18 cellular contexts compared by ENCODE assay signal in the genomic region with DNA sequence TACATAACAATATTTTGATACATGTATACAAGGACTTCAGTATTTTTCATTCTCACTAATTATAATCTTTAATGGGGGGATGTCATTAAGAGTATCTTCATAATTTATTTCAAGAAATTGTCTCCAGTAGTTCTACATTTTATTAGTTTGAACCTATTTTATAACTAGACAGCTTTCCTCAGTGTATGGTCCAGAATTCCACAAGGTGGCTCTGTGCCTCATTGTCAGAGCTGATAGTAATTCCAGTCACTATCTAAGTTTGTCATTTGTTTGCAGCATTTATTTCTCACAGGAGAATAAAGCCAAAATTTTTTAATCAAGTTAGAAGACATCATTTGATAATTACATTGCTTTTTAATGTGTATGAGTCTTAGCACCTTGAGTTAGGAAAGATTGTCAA.
A peak's percentile ranks its signal among the peaks of the same experiment; 100 is the strongest.
DNase-seq lines count a peak whose midpoint lies in the region; ATAC-seq and TF ChIP-seq lines count a peak whose summit lies in the region.
"Had no signal": no experiment of that assay in that cellular context is flagged by ENCODE, and none has a peak within 500 bp of the region (broad histone marks: within the 10 kb centered on the region; RNA-seq: fewer than 3 reads in every experiment).

No MANE protein-coding gene starts in this region.

- ATAC-seq in SK-N-SH treated with all-trans-retinoic acid at 6 μM for 48 hours (no peak), HG02571 (IDR thresholded peaks at IDR 0.05; ENCODE audit: unreplicated experiment) (no peak), WTC11 (no peak)
- ATAC-seq: activated naive CD8-positive, alpha-beta T cell treated with anti-CD3 and anti-CD28 coated beads, Interleukin-2, amount 50 U/mL, for 24 hours; natural killer cell treated with Interleukin-12 subunit alpha and Interleukin-12 subunit beta and Interleukin-15 and Interleukin-18, amount 100 ng/mL, for 72 hours; right cardiac atrium; stimulated activated naive CD8-positive, alpha-beta T cell treated with anti-CD3 and anti-CD28 coated beads, Interleukin-15, Interleukin-2, amounts not matched to agents 100 U/mL and 50 U/mL, for 24 hours had no signal

- H3F3A ChIP-seq in SK-N-SH (replicated peaks; ENCODE audit: insufficient read depth) = no peaks in the 10 kb centered on the region

- H3K9me2 ChIP-seq in SK-N-SH = no peaks in the 10 kb centered on the region
- H3K9me2 ChIP-seq in OCI-LY7 (ENCODE audit: insufficient read depth, low read length) = no peaks in the 10 kb centered on the region

- TF ChIP-seq RAD21 in SK-N-SH (IDR thresholded peaks at IDR 0.05; ENCODE audit: low read length) = peak; percentile 47

- no peak overlapping the region for H3K4me3 ChIP-seq in SK-N-SH (ENCODE audit: low read depth in 2 of 2, low read length in 1 of 2)
- no peak overlapping the region for H3K4me3 ChIP-seq in OCI-LY7 (ENCODE audit: low read depth, low read length, poor library complexity, severe bottlenecking)
- H3K4me3 ChIP-seq in Peyer's patch = no peak overlapping the region
- no peak overlapping the region for H3K4me3 ChIP-seq in ovary
- H3K4me3 ChIP-seq: upper lobe of left lung had no signal

- peaks cover 4% of the 10 kb centered on the region; the same call in 1 of the 2 replicates for H3K4me1 Mint-ChIP-seq in WTC11
- H3K4me1 Mint-ChIP-seq: activated B cell treated with CpG ODN at 0.5 μM for 24 hours; activated naive CD8-positive, alpha-beta T cell treated with anti-CD3 and anti-CD28 coated beads, Interleukin-2, amount 50 U/mL, for 24 hours had no signal

- POLR2A ChIA-PET in SK-N-SH (lab: Yijun Ruan, JAX) (no interaction called here), OCI-LY7 (lab: Charles Lee) (interaction anchor here (0.6 kb wide), 1 partner anchor 22 kb away, joined by 3 read pairs; no protein-coding TSS in a partner anchor), WTC11 (lab: Charles Lee) (no interaction called here)

- no peaks in the 10 kb centered on the region for H3K27me3 Mint-ChIP-seq in WTC11 (ENCODE audit: low read depth)
- H3K27me3 Mint-ChIP-seq: activated B cell treated with CpG ODN at 0.5 μM for 24 hours; activated naive CD8-positive, alpha-beta T cell treated with anti-CD3 and anti-CD28 coated beads, Interleukin-2, amount 50 U/mL, for 24 hours; natural killer cell treated with Interleukin-12 subunit alpha and Interleukin-12 subunit beta and Interleukin-15 and Interleukin-18, amount 100 ng/mL, for 72 hours had no signal

- no peaks in the 10 kb centered on the region for H3K79me2 ChIP-seq in SK-N-SH (ENCODE audit: insufficient read depth)
- no peaks in the 10 kb centered on the region for H3K79me2 ChIP-seq in OCI-LY7 (ENCODE audit: insufficient read depth, low read depth, low read length)

- H3K27me3 ChIP-seq in SK-N-SH (ENCODE audit: insufficient read depth) (no peaks in the 10 kb centered on the region), Peyer's patch (no peaks in the 10 kb centered on the region), ovary (no peaks in the 10 kb centered on the region)
- H3K27me3 ChIP-seq: upper lobe of left lung had no signal

- TF ChIP-seq CTCF in SK-N-SH (IDR thresholded peaks at IDR 0.05) (peak; percentile 45), OCI-LY7 (conservative IDR thresholded peaks at IDR 0.05; ENCODE audit: low read length) (0 out of 2 replicates have a peak, but pooled peaks have one; percentile 23), Peyer's patch (IDR thresholded peaks at IDR 0.05) (no peak), ovary (IDR thresholded peaks at IDR 0.05) (no peak), WTC11 (IDR thresholded peaks at IDR 0.05) (no peak)

- H3K4me2 ChIP-seq in SK-N-SH (no peak overlapping the region), OCI-LY7 (ENCODE audit: low read length) (no peak overlapping the region)

- H3K36me3 Mint-ChIP-seq in WTC11 = peaks cover 6% of the 10 kb centered on the region

- H3K36me3 ChIP-seq in SK-N-SH (replicated peaks in 1 of 2; ENCODE audit: control insufficient read depth in 1 of 2, insufficient read depth in 2 of 2, low read length in 1 of 2) (no peaks in the 10 kb centered on the region), OCI-LY7 (ENCODE audit: insufficient read depth, low read length) (no peaks in the 10 kb centered on the region), Peyer's patch (no peaks in the 10 kb centered on the region), ovary (no peaks in the 10 kb centered on the region)
- H3K36me3 ChIP-seq: upper lobe of left lung had no signal

- CTCF ChIA-PET in SK-N-SH (lab: Yijun Ruan, JAX) = interaction anchor here (1.1 to 1.2 kb wide), 2 partner anchors 16 to 673 kb away, joined by 4 read pairs; no protein-coding TSS in a partner anchor
- CTCF ChIA-PET in OCI-LY7 (lab: Charles Lee; ENCODE audit: unreplicated experiment) = no interaction called here
- CTCF ChIA-PET in WTC11 (lab: Charles Lee) = no interaction called here

- TF ChIP-seq EP300 in SK-N-SH (IDR thresholded peaks at IDR 0.05; ENCODE audit: borderline replicate concordance in 1 of 2, low read depth in 1 of 2, low read length in 1 of 2) (no peak), ovary (IDR thresholded peaks at IDR 0.05) (no peak)

- no peak overlapping the region for H3K9ac ChIP-seq in SK-N-SH

- no TSS peak for BruUV-seq in OCI-LY7 (replicated peaks; lab: Mats Ljungman, UMichigan)

- H3K4me3 Mint-ChIP-seq in WTC11 = no peak overlapping the region
- H3K4me3 Mint-ChIP-seq: activated B cell treated with CpG ODN at 0.5 μM for 24 hours; activated naive CD8-positive, alpha-beta T cell treated with anti-CD3 and anti-CD28 coated beads, Interleukin-2, amount 50 U/mL, for 24 hours; natural killer cell treated with Interleukin-12 subunit alpha and Interleukin-12 subunit beta and Interleukin-15 and Interleukin-18, amount 100 ng/mL, for 72 hours had no signal

- H2AFZ ChIP-seq in SK-N-SH (ENCODE audit: low read depth) = no peak overlapping the region
- H2AFZ ChIP-seq in OCI-LY7 (ENCODE audit: low read length) = no peak overlapping the region

- DNase-seq in SK-N-SH (no peak), OCI-LY7 (ENCODE audit: low spot score) (no peak), fibroblast of peridontal ligament (ENCODE audit: extremely low read depth) (peak; percentile 14), Peyer's patch (no peak), ovary (no peak), WTC11 (ENCODE audit: low spot score) (no peak)
- DNase-seq: activated B cell treated with CpG ODN at 0.5 μM for 24 hours; activated naive CD8-positive, alpha-beta T cell treated with anti-CD3 and anti-CD28 coated beads, Interleukin-2, amount 50 U/mL, for 24 hours; EL; NCI-H774; right cardiac atrium; stimulated activated naive CD8-positive, alpha-beta T cell treated with anti-CD3 and anti-CD28 coated beads, Interleukin-15, Interleukin-2, amounts not matched to agents 100 U/mL and 50 U/mL, for 24 hours; T-helper 1 cell; upper lobe of left lung had no signal

- no peak overlapping the region for H3K27ac Mint-ChIP-seq in WTC11
- H3K27ac Mint-ChIP-seq: activated B cell treated with CpG ODN at 0.5 μM for 24 hours; activated naive CD8-positive, alpha-beta T cell treated with anti-CD3 and anti-CD28 coated beads, Interleukin-2, amount 50 U/mL, for 24 hours; natural killer cell treated with Interleukin-12 subunit alpha and Interleukin-12 subunit beta and Interleukin-15 and Interleukin-18, amount 100 ng/mL, for 72 hours had no signal

- H3K4me1 ChIP-seq in SK-N-SH (ENCODE audit: control insufficient read depth in 1 of 2, insufficient read depth in 2 of 2, low read depth in 1 of 2, low read length in 1 of 2) = no peaks in the 10 kb centered on the region; a peak in 2 of 4 replicates
- H3K4me1 ChIP-seq in OCI-LY7 (ENCODE audit: insufficient read depth, low read length, poor library complexity, severe bottlenecking) = no peaks in the 10 kb centered on the region
- H3K4me1 ChIP-seq in Peyer's patch = no peaks in the 10 kb centered on the region
- H3K4me1 ChIP-seq in ovary (ENCODE audit: insufficient read depth) = no peaks in the 10 kb centered on the region
- H3K4me1 ChIP-seq: upper lobe of left lung had no signal

- no peak for TF ChIP-seq POLR2A in Peyer's patch (IDR thresholded peaks at IDR 0.05)
- TF ChIP-seq POLR2A in ovary (IDR thresholded peaks at IDR 0.05) = no peak

- no peaks in the 10 kb centered on the region for H3K9me3 ChIP-seq in SK-N-SH
- H3K9me3 ChIP-seq in OCI-LY7 (ENCODE audit: low read length) = no peaks in the 10 kb centered on the region
- H3K9me3 ChIP-seq in Peyer's patch = peaks cover 0 to 2% (median 0%) of the 10 kb centered on the region in 4 donors
- no peaks in the 10 kb centered on the region for H3K9me3 ChIP-seq in ovary
- H3K9me3 ChIP-seq: upper lobe of left lung had no signal

- H3K27ac ChIP-seq in SK-N-SH (ENCODE audit: low read depth in 2 of 2, low read length in 1 of 2) (no peak overlapping the region), OCI-LY7 (ENCODE audit: low read depth, low read length, poor library complexity, severe bottlenecking) (no peak overlapping the region), Peyer's patch (no peak overlapping the region), ovary (no peak overlapping the region)
- H3K27ac ChIP-seq: RWPE1, upper lobe of left lung had no signal

- intact Hi-C loops in OCI-LY7 (cut with micrococcal nuclease; ENCODE audit: unreplicated experiment) (no loop called here), ovary (cut with DNase I) (no loop called here)

- H4K20me1 ChIP-seq in SK-N-SH (ENCODE audit: insufficient read depth) = no peaks in the 10 kb centered on the region
- no peaks in the 10 kb centered on the region for H4K20me1 ChIP-seq in OCI-LY7 (ENCODE audit: insufficient read depth, low read length)

- peaks cover 13% of the 10 kb centered on the region for H3K9me3 Mint-ChIP-seq in WTC11

TF ChIP-seq in SK-N-SH, 30 proteins besides CTCF, POLR2A, EP300 and RAD21 (continues in another document):
- no peak for TF ChIP-seq RXRA (IDR thresholded peaks at IDR 0.05; ENCODE audit: borderline replicate concordance, low read depth)

TF ChIP-seq in SK-N-SH treated with all-trans-retinoic acid at 6 μM for 48 hours, 23 proteins besides CTCF, POLR2A, EP300 and RAD21 (continues in another document):
- TF ChIP-seq ISL1 (CRISPR knock-in tag; IDR thresholded peaks at IDR 0.05) (no peak), ARNTL (CRISPR knock-in tag; IDR thresholded peaks at IDR 0.05; ENCODE audit: borderline replicate concordance, low read depth) (no peak), CSDC2 (CRISPR knock-in tag; IDR thresholded peaks at IDR 0.05) (no peak), SNAI2 (CRISPR knock-in tag; IDR thresholded peaks at IDR 0.05) (no peak)

TF ChIP-seq in WTC11, 78 proteins besides CTCF, POLR2A, EP300 and RAD21:
- no peak for TF ChIP-seq IRF1 (CRISPR knock-in tag; IDR thresholded peaks at IDR 0.05)

Comparison
In these comparisons a context has a peak if more than half of its experiments do, and no peak if none do; other contexts are left out.
1. CTCF ChIP-seq: peak in SK-N-SH (single experiment) and OCI-LY7 (single experiment); none in Peyer's patch (0 of 6), ovary (0 of 3) and WTC11 (single experiment).
2. Of the 6 proteins assayed by ChIP-seq in both WTC11 and SK-N-SH: peak only in WTC11: none; only in SK-N-SH: CTCF; in both: none; in neither: 5.